Comparison of ENCODE assay signal across 13 cellular contexts in genomic region chr19:918152-918437, GRCh38. TPM values are rescaled to one million over a fixed set of nuclear protein-coding genes. Genes with fewer than 3 reads are reported as not detected.
DNase-seq lines count a peak whose midpoint lies in the region; FAIRE-seq and TF ChIP-seq lines count a peak whose summit lies in the region.
"Had no signal": no experiment of that assay in that cellular context is flagged by ENCODE, and none has a peak within 500 bp of the region (broad histone marks: within the 10 kb centered on the region; RNA-seq: fewer than 3 reads in every experiment).

No MANE protein-coding gene starts in this region.

- H2BK120ac ChIP-seq in H1 (replicated peaks; ENCODE audit: low read depth, low read length): no peak overlapping the region

- H3K9me3 ChIP-seq in PC-9 (ENCODE audit: insufficient read depth, low read depth) (no peaks in the 10 kb centered on the region), H1 (ENCODE audit: insufficient read depth in 2 of 2, low read depth in 1 of 2, low read length in 1 of 2) (no peaks in the 10 kb centered on the region)
- H3K9me3 ChIP-seq: prostate gland had no signal

- no peak for TF ChIP-seq POLR2A in H1 (IDR thresholded peaks at IDR 0.05; ENCODE audit: control extremely low read depth in 1 of 2, low read depth in 2 of 2, low read length in 2 of 2)

- CTCF ChIA-PET in PC-9 (lab: Charles Lee): no interaction called here
- CTCF ChIA-PET in H1 (lab: Charles Lee; ENCODE audit: partially characterized antibody): interaction anchor here (0.6 to 1.1 kb wide), 9 partner anchors 35 to 199 kb away, joined by 3 to 5 read pairs (median 3); partner anchors contain the start of gene WDR18

- TF ChIP-seq EP300 in H1 (IDR thresholded peaks at IDR 0.05; ENCODE audit: borderline replicate concordance in 1 of 2, low read depth in 2 of 2, low read length in 2 of 2): no peak

- H4K20me1 ChIP-seq in PC-9 (ENCODE audit: insufficient read depth) (no peaks in the 10 kb centered on the region), H1 (replicated peaks in 1 of 2; ENCODE audit: control insufficient read depth in 1 of 2, insufficient read depth in 2 of 2, low read length in 2 of 2) (peaks cover 0 to 6% of the 10 kb centered on the region in 2 experiments)

- peaks cover 25% of the 10 kb centered on the region; the same call in 1 of the 2 replicates for H3K23me2 ChIP-seq in H1 (ENCODE audit: low read depth, low read length)

- H3K79me2 ChIP-seq in PC-9 (ENCODE audit: low read depth) (0 out of 2 replicates have a peak, but pooled peaks cover 6% of the 10 kb centered on the region), H1 (ENCODE audit: control insufficient read depth in 1 of 2, insufficient read depth in 2 of 2, low read length in 2 of 2) (no peaks in the 10 kb centered on the region)

- TF ChIP-seq CTCF in PC-9 (conservative IDR thresholded peaks at IDR 0.05) (no peak), H1 (IDR thresholded peaks at IDR 0.05; ENCODE audit: control extremely low read depth in 1 of 3, insufficient read depth in 1 of 3, low read depth in 1 of 3, low read length in 3 of 3) (no peak), progenitor cell of endocrine pancreas (IDR thresholded peaks at IDR 0.05; ENCODE audit: unreplicated experiment) (no peak)

- no peaks in the 10 kb centered on the region for H3K9me2 ChIP-seq in PC-9 (ENCODE audit: insufficient read depth)

- H3K18ac ChIP-seq in H1 (ENCODE audit: extremely low read depth, low read length): no peak overlapping the region

- H3K4me3 Mint-ChIP-seq in activated T-cell treated with anti-CD3 and anti-CD28 coated beads, Interleukin-2, amount 50 U/mL, for 24 hours: peak overlapping the region; percentile 76
- H3K4me3 Mint-ChIP-seq in progenitor cell of endocrine pancreas (ENCODE audit: low read depth): peak overlapping the region; percentile 58

- H3K79me1 ChIP-seq in H1 (ENCODE audit: low read depth, low read length): no peaks in the 10 kb centered on the region

- 8% methylated on average over 9 of the region's 12 CpGs; no CpG with 5 or more reads in 1 of the 2 experiments for WGBS in H1 (ENCODE audit: extremely low coverage in 1 of 2, insufficient coverage in 1 of 2, insufficient read length in 1 of 2, insufficient replicate concordance in 2 of 2, low coverage in 1 of 2, low lambda C conversion rate in 2 of 2, missing lambda C conversion rate in 1 of 2), 2 experiments

- no peak overlapping the region for H3K56ac ChIP-seq in H1 (replicated peaks; ENCODE audit: insufficient read length, low read depth, low read length)

- no peak overlapping the region for H3K27ac Mint-ChIP-seq in activated T-cell treated with anti-CD3 and anti-CD28 coated beads, Interleukin-2, amount 50 U/mL, for 24 hours
- H3K27ac Mint-ChIP-seq in progenitor cell of endocrine pancreas: no peak overlapping the region

- no TSS peak for BruUV-seq in PC-9 (replicated peaks; lab: Mats Ljungman, UMichigan)

- H4K5ac ChIP-seq in H1 (ENCODE audit: insufficient read length, low read depth, low read length): no peak overlapping the region

- H3K4me2 ChIP-seq in PC-9 (peak overlapping the region; percentile 44), H1 (ENCODE audit: insufficient read depth in 1 of 2, low read depth in 2 of 2, low read length in 2 of 2) (peak overlapping the region; percentile 30 to 97)

- H3K9ac ChIP-seq in H1 (replicated peaks in 1 of 4; ENCODE audit: extremely low read depth in 1 of 4, low read depth in 3 of 4, low read length in 3 of 4): no peak overlapping the region

- H3K36me3 Mint-ChIP-seq in activated T-cell treated with anti-CD3 and anti-CD28 coated beads, Interleukin-2, amount 50 U/mL, for 24 hours (ENCODE audit: low read depth): no peaks in the 10 kb centered on the region
- no peaks in the 10 kb centered on the region for H3K36me3 Mint-ChIP-seq in progenitor cell of endocrine pancreas (ENCODE audit: insufficient read depth)

- peaks cover 2% of the 10 kb centered on the region for H3K27me3 Mint-ChIP-seq in activated T-cell treated with anti-CD3 and anti-CD28 coated beads, Interleukin-2, amount 50 U/mL, for 24 hours
- H3K27me3 Mint-ChIP-seq in progenitor cell of endocrine pancreas: peaks cover 24% of the 10 kb centered on the region

- no peak for TF ChIP-seq RAD21 in H1 (IDR thresholded peaks at IDR 0.05 in 1 of 2, conservative IDR thresholded peaks at IDR 0.05 in 1 of 2; ENCODE audit: low read depth in 2 of 2, low read length in 2 of 2)

- no peak overlapping the region for H2AK5ac ChIP-seq in H1 (ENCODE audit: low read depth, low read length)

- no peak overlapping the region; the same call in 1 of the 2 replicates for H2BK5ac ChIP-seq in H1 (ENCODE audit: low read depth, low read length)

- H3K4me3 ChIP-seq in PC-9: no peak overlapping the region
- peak overlapping the region; percentile 10 to 76 (median 54); a peak in 7 of 8 replicates for H3K4me3 ChIP-seq in H1 (ENCODE audit: extremely low read depth in 1 of 4, insufficient read depth in 2 of 4, low read depth in 3 of 4, low read length in 4 of 4)

- no peaks in the 10 kb centered on the region for H3K9me3 Mint-ChIP-seq in activated T-cell treated with anti-CD3 and anti-CD28 coated beads, Interleukin-2, amount 50 U/mL, for 24 hours
- no peaks in the 10 kb centered on the region for H3K9me3 Mint-ChIP-seq in progenitor cell of endocrine pancreas (ENCODE audit: low read depth)

- 0 out of 2 replicates have a peak, but pooled peaks cover 4% of the 10 kb centered on the region for H3K4me1 ChIP-seq in PC-9 (replicated peaks; ENCODE audit: insufficient read depth)
- H3K4me1 ChIP-seq in H1 (replicated peaks in 1 of 4; ENCODE audit: control insufficient read depth in 3 of 4, insufficient read depth in 4 of 4, low read length in 3 of 4): peaks cover 0 to 22% (median 11%) of the 10 kb centered on the region in 4 experiments; a peak in 5 of 7 replicates

- no peak overlapping the region for H2BK20ac ChIP-seq in H1 (ENCODE audit: low read length)

- no peak overlapping the region for H4K91ac ChIP-seq in H1 (replicated peaks; ENCODE audit: insufficient read length, low read length)

- intact Hi-C loops in PC-9 (cut with micrococcal nuclease; ENCODE audit: unreplicated experiment): no loop called here

- FAIRE-seq in H1 (lab: Jason Lieb, UNC) (no peak), urothelium cell line (lab: Jason Lieb, UNC) (no peak)

- POLR2A ChIA-PET in PC-9 (lab: Charles Lee; ENCODE audit: unreplicated experiment) (no interaction called here), H1 (lab: Charles Lee; ENCODE audit: partially characterized antibody) (interaction anchor here (2.2 kb wide), 1 partner anchor 55 kb away, joined by 10 read pairs; no protein-coding TSS in a partner anchor)

- no peak overlapping the region for H3K14ac ChIP-seq in H1 (ENCODE audit: insufficient read length)

- H3K36me3 ChIP-seq in PC-9 (ENCODE audit: low read depth): no peaks in the 10 kb centered on the region
- H3K36me3 ChIP-seq in H1 (ENCODE audit: control insufficient read depth in 2 of 4, insufficient read depth in 4 of 4, low read length in 3 of 4): peaks cover 0 to 5% (median 0%) of the 10 kb centered on the region in 4 experiments; a peak in 1 of 8 replicates
- H3K36me3 ChIP-seq: prostate gland had no signal

- DNase-seq in activated T-cell treated with anti-CD3 and anti-CD28 coated beads, Interleukin-2, amount 50 U/mL, for 24 hours: no peak
- DNase-seq in activated T-cell treated with anti-CD3 and anti-CD28 coated beads, Interleukin-2, amount 50 U/mL, for 1 hour: no peak
- DNase-seq in PC-9: no peak
- no peak for DNase-seq in H1 (ENCODE audit: low read depth in 1 of 2, low spot score in 2 of 2)
- DNase-seq in progenitor cell of endocrine pancreas (ENCODE audit: low spot score, unreplicated experiment): no peak
- no peak for DNase-seq in NCI-H146 (lab: John Stamatoyannopoulos, UW)
- no peak for DNase-seq in NK-92 (lab: John Stamatoyannopoulos, UW; ENCODE audit: unreplicated experiment)
- no peak for DNase-seq in urothelium cell line (ENCODE audit: low spot score)
- DNase-seq: NCI-H1436 treated with DMSO at 0.1 percent for 48 hours had no signal

- H4K8ac ChIP-seq in H1 (ENCODE audit: extremely low read depth, insufficient read depth, low read length): no peak overlapping the region

- H3K27ac ChIP-seq in PC-9 (no peak overlapping the region), H1 (ENCODE audit: low read depth, low read length) (no peak overlapping the region)
- H3K27ac ChIP-seq: prostate gland had no signal

- H3K4me1 Mint-ChIP-seq in activated T-cell treated with anti-CD3 and anti-CD28 coated beads, Interleukin-2, amount 50 U/mL, for 24 hours (ENCODE audit: low read depth): peaks cover 21% of the 10 kb centered on the region
- peaks cover 4% of the 10 kb centered on the region for H3K4me1 Mint-ChIP-seq in progenitor cell of endocrine pancreas (ENCODE audit: low read depth)

- H3K4ac ChIP-seq in H1 (replicated peaks; ENCODE audit: insufficient read length, low read depth, low read length): no peak overlapping the region

- H3K23ac ChIP-seq in H1 (ENCODE audit: insufficient read length): no peak overlapping the region

- no peak overlapping the region for H2BK12ac ChIP-seq in H1 (ENCODE audit: low read depth, low read length)

- peaks cover 21% of the 10 kb centered on the region; the same call in 1 of the 2 replicates for H3F3A ChIP-seq in PC-9 (ENCODE audit: insufficient read depth, low read depth)

- peaks cover 21% of the 10 kb centered on the region for H3K27me3 ChIP-seq in PC-9 (ENCODE audit: insufficient read depth, low read depth)
- peaks cover 32 to 44% (median 38%) of the 10 kb centered on the region in 4 experiments for H3K27me3 ChIP-seq in H1 (replicated peaks in 1 of 4; ENCODE audit: control insufficient read depth in 3 of 4, extremely low read depth in 1 of 4, insufficient read depth in 3 of 4, low read length in 3 of 4)

- no peak overlapping the region for H2BK15ac ChIP-seq in H1 (ENCODE audit: low read length)

- no peak overlapping the region for H2AFZ ChIP-seq in PC-9
- no peak overlapping the region for H2AFZ ChIP-seq in H1 (ENCODE audit: low read length)

RNA-seq across cellular contexts. Expression of gene KISS1R, which starts 1.0 kb away (rescaled TPM):
- total RNA-seq in PC-9 (2021) (not detected in 2 replicates), progenitor cell of endocrine pancreas (5.8 and 6.1 TPM in 2 replicates)
- total RNA-seq in H1 (2021; fragmentation: NEBNext Ultra II Directional; extraction: Animal tissue kit (Norgen Biotek cat#: 25700)): 2.3 and 2.6 TPM in 2 replicates
- 2.7 and 5.1 TPM in 2 replicates for polyA plus RNA-seq in H1 (2011; rRNA removed)
- polyA plus RNA-seq in H1 (2011; cell fraction: cytosol; rRNA removed): 3.4 TPM
- 10.4 TPM for polyA plus RNA-seq in H1 (2011; cell fraction: nucleus; rRNA removed)
- 1.2 to 2.3 TPM (median 1.8 TPM) in 4 replicates for polyA plus RNA-seq in H1 (2012, experiment 1 of 2)
- polyA plus RNA-seq in H1 (2012, experiment 2 of 2): 1.5 TPM
- 3.0 TPM for polyA plus RNA-seq in H1 (2013, experiment 1 of 2)
- polyA plus RNA-seq in H1 (2013, experiment 2 of 2): 2.4 TPM
- polyA minus RNA-seq in H1 (2011; rRNA and poly(A)+ RNA removed): 0.32 and 0.68 TPM in 2 replicates
- 0.88 TPM for polyA minus RNA-seq in H1 (2011; cell fraction: cytosol; rRNA and poly(A)+ RNA removed)
- polyA minus RNA-seq in H1 (2011; cell fraction: nucleus; rRNA and poly(A)+ RNA removed): 0.80 TPM
- total RNA-seq: cardiac septum, prostate gland, subcutaneous adipose tissue had no signal

RNA-seq across cellular contexts. Expression of gene R3HDM4, which starts 5.1 kb away (rescaled TPM):
- total RNA-seq in PC-9 (2021): 55.8 and 57.5 TPM in 2 replicates
- total RNA-seq in H1 (2021; fragmentation: NEBNext Ultra II Directional; extraction: Animal tissue kit (Norgen Biotek cat#: 25700)): 76.1 and 76.8 TPM in 2 replicates
- polyA plus RNA-seq in H1 (2011; rRNA removed): 102 and 151 TPM in 2 replicates
- polyA plus RNA-seq in H1 (2011; cell fraction: cytosol; rRNA removed): 65.9 TPM
- polyA plus RNA-seq in H1 (2011; cell fraction: nucleus; rRNA removed): 119 TPM
- 45.6 to 106 TPM (median 70.3 TPM) in 4 replicates for polyA plus RNA-seq in H1 (2012, experiment 1 of 2)
- polyA plus RNA-seq in H1 (2012, experiment 2 of 2): 76.6 TPM
- polyA plus RNA-seq in H1 (2013, experiment 1 of 2): 118 TPM
- polyA plus RNA-seq in H1 (2013, experiment 2 of 2): 105 TPM
- 24.5 and 26.8 TPM in 2 replicates for polyA minus RNA-seq in H1 (2011; rRNA and poly(A)+ RNA removed)
- polyA minus RNA-seq in H1 (2011; cell fraction: cytosol; rRNA and poly(A)+ RNA removed): 31.3 TPM
- 24.6 TPM for polyA minus RNA-seq in H1 (2011; cell fraction: nucleus; rRNA and poly(A)+ RNA removed)
- total RNA-seq in progenitor cell of endocrine pancreas: 61.4 and 63.1 TPM in 2 replicates

RNA-seq across cellular contexts. Expression of gene ARID3A, which starts 7.7 kb away (rescaled TPM):
- total RNA-seq in PC-9 (2021): 9.2 and 10.7 TPM in 2 replicates
- total RNA-seq in H1 (2021; fragmentation: NEBNext Ultra II Directional; extraction: Animal tissue kit (Norgen Biotek cat#: 25700)): 77.4 and 78.4 TPM in 2 replicates
- 40.5 and 59.3 TPM in 2 replicates for polyA plus RNA-seq in H1 (2011; rRNA removed)
- polyA plus RNA-seq in H1 (2011; cell fraction: cytosol; rRNA removed): 36.7 TPM
- polyA plus RNA-seq in H1 (2011; cell fraction: nucleus; rRNA removed): 81.3 TPM
- 54.1 to 64.5 TPM (median 58.9 TPM) in 4 replicates for polyA plus RNA-seq in H1 (2012, experiment 1 of 2)
- 42.7 TPM for polyA plus RNA-seq in H1 (2012, experiment 2 of 2)
- 56.0 TPM for polyA plus RNA-seq in H1 (2013, experiment 1 of 2)
- polyA plus RNA-seq in H1 (2013, experiment 2 of 2): 52.3 TPM
- 69.0 and 86.2 TPM in 2 replicates for polyA minus RNA-seq in H1 (2011; rRNA and poly(A)+ RNA removed)
- 101 TPM for polyA minus RNA-seq in H1 (2011; cell fraction: cytosol; rRNA and poly(A)+ RNA removed)
- 66.4 TPM for polyA minus RNA-seq in H1 (2011; cell fraction: nucleus; rRNA and poly(A)+ RNA removed)
- 149 and 154 TPM in 2 replicates for total RNA-seq in progenitor cell of endocrine pancreas

RNA-seq across cellular contexts. Expression of gene RNU6-9, which starts 24.8 kb away (rescaled TPM):
- not detected in 2 replicates for total RNA-seq in PC-9 (2021)
- total RNA-seq in H1 (2021; fragmentation: NEBNext Ultra II Directional; extraction: Animal tissue kit (Norgen Biotek cat#: 25700)): not detected in 2 replicates
- polyA plus RNA-seq in H1 (2011; rRNA removed): not detected in 2 replicates
- polyA plus RNA-seq in H1 (2011; cell fraction: cytosol; rRNA removed): not detected
- not detected for polyA plus RNA-seq in H1 (2011; cell fraction: nucleus; rRNA removed)
- polyA plus RNA-seq in H1 (2012, experiment 1 of 2): not detected in 4 replicates
- not detected for polyA plus RNA-seq in H1 (2012, experiment 2 of 2)
- polyA plus RNA-seq in H1 (2013, experiment 1 of 2): not detected
- polyA plus RNA-seq in H1 (2013, experiment 2 of 2): not detected
- under 0.01 TPM in 1 of 2 replicates, not detected in the other for polyA minus RNA-seq in H1 (2011; rRNA and poly(A)+ RNA removed)
- not detected for polyA minus RNA-seq in H1 (2011; cell fraction: cytosol; rRNA and poly(A)+ RNA removed)
- not detected for polyA minus RNA-seq in H1 (2011; cell fraction: nucleus; rRNA and poly(A)+ RNA removed)
- not detected in 2 replicates for total RNA-seq in progenitor cell of endocrine pancreas
- total RNA-seq: cardiac septum, G401, prostate gland, subcutaneous adipose tissue had no signal

RNA-seq across cellular contexts. Expression of gene MED16, which starts 25.1 kb away (rescaled TPM):
- total RNA-seq in PC-9 (2021) (54.7 and 63.8 TPM in 2 replicates), progenitor cell of endocrine pancreas (87.2 and 91.7 TPM in 2 replicates)
- total RNA-seq in H1 (2021; fragmentation: NEBNext Ultra II Directional; extraction: Animal tissue kit (Norgen Biotek cat#: 25700)): 51.0 and 55.9 TPM in 2 replicates
- 67.2 and 134 TPM in 2 replicates for polyA plus RNA-seq in H1 (2011; rRNA removed)
- polyA plus RNA-seq in H1 (2011; cell fraction: cytosol; rRNA removed): 48.2 TPM
- 64.8 TPM for polyA plus RNA-seq in H1 (2011; cell fraction: nucleus; rRNA removed)
- 29.8 to 51.8 TPM (median 46.8 TPM) in 4 replicates for polyA plus RNA-seq in H1 (2012, experiment 1 of 2)
- polyA plus RNA-seq in H1 (2012, experiment 2 of 2): 56.1 TPM
- polyA plus RNA-seq in H1 (2013, experiment 1 of 2): 21.0 TPM
- polyA plus RNA-seq in H1 (2013, experiment 2 of 2): 20.8 TPM
- 22.8 and 26.1 TPM in 2 replicates for polyA minus RNA-seq in H1 (2011; rRNA and poly(A)+ RNA removed)
- 72.5 TPM for polyA minus RNA-seq in H1 (2011; cell fraction: cytosol; rRNA and poly(A)+ RNA removed)
- polyA minus RNA-seq in H1 (2011; cell fraction: nucleus; rRNA and poly(A)+ RNA removed): 38.6 TPM
